16 cellular contexts compared by ENCODE assay signal in genomic region chr10:131387018-131387529, GRCh38.
"Had no signal": no experiment of that assay in that cellular context is flagged by ENCODE, and none has a peak within 500 bp of the region (broad histone marks: within the 10 kb centered on the region; RNA-seq: fewer than 3 reads in every experiment).

No MANE protein-coding gene starts in this region.

- H3K27ac ChIP-seq: esophagus squamous epithelium, hepatocyte, neutrophil, right atrium auricular region had no signal

- H3K4me1 ChIP-seq: esophagus squamous epithelium, right atrium auricular region had no signal

- H3K27me3 ChIP-seq: neutrophil, right atrium auricular region had no signal

- DNase-seq: effector memory CD4-positive, alpha-beta T cell; esophagus squamous epithelium; foreskin fibroblast; head of caudate nucleus; kidney glomerular epithelial cell; mammary epithelial cell; naive thymus-derived CD4-positive, alpha-beta T cell; nephron progenitor cell; posterior cingulate gyrus; small intestine; stimulated activated CD4-positive, alpha-beta T cell treated with anti-CD3 and anti-CD28 coated beads, Interleukin-2, amount 100 ng/mL, for 48 hours; stimulated activated naive CD4-positive, alpha-beta T cell treated with Interleukin-2 at 50 U/mL for 16 hours; trophoblast cell had no signal

- H3K4me3 ChIP-seq: esophagus squamous epithelium, hepatocyte, right atrium auricular region had no signal

- ATAC-seq: naive thymus-derived CD4-positive, alpha-beta T cell had no signal

- H3K9me3 ChIP-seq: esophagus squamous epithelium, neutrophil, right atrium auricular region had no signal

- H3K36me3 ChIP-seq: esophagus squamous epithelium, neutrophil, right atrium auricular region had no signal
